Comparison of ENCODE assay signal across 11 cellular contexts in genomic region chr5:59143926-59144333, GRCh38.
DNase-seq lines count a peak whose midpoint lies in the region; ATAC-seq and TF ChIP-seq lines count a peak whose summit lies in the region.
"Had no signal": no experiment of that assay in that cellular context is flagged by ENCODE, and none has a peak within 500 bp of the region (broad histone marks: within the 10 kb centered on the region; RNA-seq: fewer than 3 reads in every experiment).

No MANE protein-coding gene starts in this region.

- no peaks in the 10 kb centered on the region for H3K4me1 Mint-ChIP-seq in naive thymus-derived CD8-positive, alpha-beta T cell

- H3K27ac ChIP-seq in heart left ventricle = peak overlapping the region; percentile 30 to 72 (median 62)

- H3K27ac Mint-ChIP-seq in naive thymus-derived CD8-positive, alpha-beta T cell = no peak overlapping the region
- H3K27ac Mint-ChIP-seq: mesothelial cell of epicardium, type B pancreatic cell had no signal

- TF ChIP-seq POLR2A in heart left ventricle (IDR thresholded peaks at IDR 0.05) = no peak

- no peaks in the 10 kb centered on the region for H3K36me3 Mint-ChIP-seq in naive thymus-derived CD8-positive, alpha-beta T cell

- H3K9me3 ChIP-seq in heart left ventricle = no peaks in the 10 kb centered on the region

- no peak overlapping the region for H3K4me3 ChIP-seq in heart left ventricle

- H3K4me3 Mint-ChIP-seq in naive thymus-derived CD8-positive, alpha-beta T cell = no peak overlapping the region
- H3K4me3 Mint-ChIP-seq: mesothelial cell of epicardium, type B pancreatic cell had no signal

- H3K27me3 Mint-ChIP-seq in naive thymus-derived CD8-positive, alpha-beta T cell = no peaks in the 10 kb centered on the region
- H3K27me3 Mint-ChIP-seq: type B pancreatic cell had no signal

- peaks cover 0 to 17% (median 1%) of the 10 kb centered on the region in 12 donors for H3K4me1 ChIP-seq in heart left ventricle

- 36 to 42% (median 39%) methylated on average over 3 of the region's 3 CpGs for WGBS in heart left ventricle, 4 donors

- ATAC-seq in GM18858 (IDR thresholded peaks at IDR 0.05; ENCODE audit: unreplicated experiment) (peak; percentile 98), GM21381 (IDR thresholded peaks at IDR 0.05; ENCODE audit: unreplicated experiment) (peak; percentile 98), HG03097 (IDR thresholded peaks at IDR 0.05; ENCODE audit: low FRiP score, unreplicated experiment) (peak; percentile 89), heart left ventricle (peak in 3 of 4 donors; percentile 67 to 72 (median 68))
- ATAC-seq in naive thymus-derived CD8-positive, alpha-beta T cell = no peak

- no peaks in the 10 kb centered on the region for H3K27me3 ChIP-seq in heart left ventricle

- no peak for TF ChIP-seq CTCF in heart left ventricle (IDR thresholded peaks at IDR 0.05)

- DNase-seq in heart left ventricle (no peak), amygdala (lab: John Stamatoyannopoulos, UW) (no peak), AG20443 (ENCODE audit: low spot score) (no peak)
- DNase-seq in naive thymus-derived CD8-positive, alpha-beta T cell = no peak
- DNase-seq in activated CD4-positive, alpha-beta T cell treated with anti-CD3 and anti-CD28 coated beads for 1 hour = no peak
- DNase-seq: NCI-H446 treated with DMSO at 0.1 percent for 48 hours had no signal

- no peaks in the 10 kb centered on the region for H3K36me3 ChIP-seq in heart left ventricle

- intact Hi-C loops in heart left ventricle (cut with DNase I) = no loop called here

- POLR2A ChIA-PET in naive thymus-derived CD8-positive, alpha-beta T cell (lab: Charles Lee) = no interaction called here

- H3K9me3 Mint-ChIP-seq in naive thymus-derived CD8-positive, alpha-beta T cell = no peaks in the 10 kb centered on the region
- H3K9me3 Mint-ChIP-seq: type B pancreatic cell had no signal

Comparison
In these comparisons a context has a peak if more than half of its experiments do, and no peak if none do; other contexts are left out.
1. ATAC-seq: peak in GM18858 (single experiment), GM21381 (single experiment), HG03097 (single experiment) and heart left ventricle (3 of 4); none in naive thymus-derived CD8-positive, alpha-beta T cell (0 of 2).